ENCODE assay signal across 10 cellular contexts in the genomic region with DNA sequence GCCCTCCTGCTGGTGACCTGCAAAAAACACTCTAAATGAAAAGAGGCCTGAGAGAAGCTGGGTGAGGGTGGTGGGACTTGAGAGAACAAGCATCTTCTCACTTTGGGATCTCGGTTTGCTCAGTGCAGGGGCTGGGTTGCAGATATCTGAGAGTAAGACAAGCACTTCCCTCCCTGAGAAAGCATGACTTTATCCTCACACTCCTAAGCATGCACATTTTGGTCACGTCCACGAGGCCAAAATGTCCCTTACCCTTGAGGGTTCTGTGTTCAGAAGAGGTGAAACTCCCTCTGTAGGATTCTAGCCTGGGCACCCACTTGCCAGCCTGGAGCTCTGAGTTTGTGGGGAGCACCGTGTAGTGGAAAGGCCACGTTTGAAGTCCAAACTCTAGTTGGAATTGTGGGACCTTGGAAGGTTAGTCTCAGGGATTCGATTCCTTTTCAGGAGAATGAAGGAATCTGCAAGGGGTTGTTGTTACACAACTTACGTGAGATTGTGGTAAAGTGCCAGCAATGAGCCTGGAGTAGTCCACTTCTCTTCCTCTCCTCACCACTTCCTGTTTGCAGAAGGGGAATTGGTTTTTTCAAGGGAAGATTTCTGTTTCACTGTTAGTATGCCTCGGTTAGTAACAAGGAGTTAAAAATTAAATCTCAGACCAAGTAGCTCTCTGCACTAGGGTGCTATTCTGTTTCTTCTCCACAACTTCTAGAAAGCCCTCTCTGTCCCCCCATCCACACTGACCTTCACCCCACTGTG. TPM values are rescaled to one million over a fixed set of nuclear protein-coding genes. Genes with fewer than 3 reads are reported as not detected.
DNase-seq lines count a peak whose midpoint lies in the region; ATAC-seq and FAIRE-seq lines count a peak whose summit lies in the region.
"Had no signal": no experiment of that assay in that cellular context is flagged by ENCODE, and none has a peak within 500 bp of the region (broad histone marks: within the 10 kb centered on the region; RNA-seq: fewer than 3 reads in every experiment).

No MANE protein-coding gene starts in this region.

- H3K4me3 ChIP-seq in small intestine (ENCODE audit: low read depth in 1 of 2, low read length in 2 of 2), result no peak overlapping the region
- H3K4me3 ChIP-seq: body of pancreas had no signal

- 29 to 37% (median 30%) methylated on average over 8 of the region's 8 CpGs for WGBS in small intestine, 3 donors

- no peaks in the 10 kb centered on the region for H3K9me3 ChIP-seq in small intestine (ENCODE audit: control insufficient read depth, low read depth)
- H3K9me3 ChIP-seq: body of pancreas had no signal

- H3K27ac Mint-ChIP-seq in activated T-cell treated with anti-CD3 and anti-CD28 coated beads, Interleukin-2, amount 50 U/mL, for 24 hours, result peak overlapping the region; percentile 34
- H3K27ac Mint-ChIP-seq in activated naive CD4-positive, alpha-beta T cell treated with anti-CD3 and anti-CD28 coated beads, Interleukin-2, amount 50 U/mL, for 72 hours, result no peak overlapping the region

- no peaks in the 10 kb centered on the region for H3K9me3 Mint-ChIP-seq in activated T-cell treated with anti-CD3 and anti-CD28 coated beads, Interleukin-2, amount 50 U/mL, for 24 hours
- no peaks in the 10 kb centered on the region for H3K9me3 Mint-ChIP-seq in activated naive CD4-positive, alpha-beta T cell treated with anti-CD3 and anti-CD28 coated beads, Interleukin-2, amount 50 U/mL, for 72 hours

- H3K27me3 Mint-ChIP-seq in activated T-cell treated with anti-CD3 and anti-CD28 coated beads, Interleukin-2, amount 50 U/mL, for 24 hours, result no peaks in the 10 kb centered on the region

- DNase-seq in activated T-cell treated with anti-CD3 and anti-CD28 coated beads, Interleukin-2, amount 50 U/mL, for 24 hours, result no peak
- DNase-seq in activated T-cell treated with anti-CD3 and anti-CD28 coated beads, Interleukin-2, amount 50 U/mL, for 48 hours, result no peak
- DNase-seq in activated naive CD4-positive, alpha-beta T cell treated with anti-CD3 and anti-CD28 coated beads, Interleukin-2, amount 50 U/mL, for 72 hours (ENCODE audit: low spot score in 2 of 2), result no peak
- DNase-seq in small intestine (no peak), NCI-H1930 (lab: John Stamatoyannopoulos, UW) (no peak), NCI-H69 (lab: John Stamatoyannopoulos, UW) (no peak)
- DNase-seq in stimulated activated CD4-positive, alpha-beta T cell treated with anti-CD3 and anti-CD28 coated beads, Interleukin-2, amount 100 ng/mL, for 24 hours, result no peak

- ATAC-seq in HG03196 (IDR thresholded peaks at IDR 0.05; ENCODE audit: unreplicated experiment), result peak; percentile 61
- ATAC-seq in activated naive CD4-positive, alpha-beta T cell treated with anti-CD3 and anti-CD28 coated beads, Interleukin-2, amount 50 U/mL, for 72 hours, result peak; percentile 52 to 76
- ATAC-seq: body of pancreas had no signal

- H3K36me3 Mint-ChIP-seq in activated T-cell treated with anti-CD3 and anti-CD28 coated beads, Interleukin-2, amount 50 U/mL, for 24 hours (ENCODE audit: low read depth), result no peaks in the 10 kb centered on the region
- H3K36me3 Mint-ChIP-seq in activated naive CD4-positive, alpha-beta T cell treated with anti-CD3 and anti-CD28 coated beads, Interleukin-2, amount 50 U/mL, for 72 hours, result no peaks in the 10 kb centered on the region

- H3K27me3 ChIP-seq in small intestine (ENCODE audit: control insufficient read depth in 2 of 2, insufficient read depth in 2 of 2, low read length in 2 of 2), result no peaks in the 10 kb centered on the region
- H3K27me3 ChIP-seq: body of pancreas had no signal

- H3K4me3 Mint-ChIP-seq in activated T-cell treated with anti-CD3 and anti-CD28 coated beads, Interleukin-2, amount 50 U/mL, for 24 hours, result no peak overlapping the region

- no peak for FAIRE-seq in small intestine (lab: Jason Lieb, UNC)

- H3K4me1 Mint-ChIP-seq in activated T-cell treated with anti-CD3 and anti-CD28 coated beads, Interleukin-2, amount 50 U/mL, for 24 hours (ENCODE audit: low read depth), result peaks cover 32% of the 10 kb centered on the region

- H3K4me1 ChIP-seq in small intestine (ENCODE audit: control insufficient read depth in 2 of 2, insufficient read depth in 1 of 2, low read depth in 1 of 2, low read length in 1 of 2), result peaks cover 18 to 23% of the 10 kb centered on the region in 2 donors

- H3K27ac ChIP-seq in small intestine (ENCODE audit: low read depth in 1 of 2, low read length in 1 of 2), result peak overlapping the region; percentile 27 to 79
- H3K27ac ChIP-seq: body of pancreas had no signal

- H3K36me3 ChIP-seq in small intestine (ENCODE audit: control insufficient read depth in 2 of 2, insufficient read depth in 2 of 2, low read length in 2 of 2), result no peaks in the 10 kb centered on the region

RNA-seq across cellular contexts. Expression of a gene that starts 3.0 kb away (rescaled TPM):
- not detected for total RNA-seq in activated naive CD4-positive, alpha-beta T cell treated with anti-CD3 and anti-CD28 coated beads, Interleukin-2, amount 50 U/mL, for 72 hours
- 1 to 10 TPM in 1 of 3 donors, under 1 TPM in 2; 0.54 to 4.5 (median 0.67) TPM for polyA plus RNA-seq in small intestine
- total RNA-seq: body of pancreas had no signal
- polyA plus RNA-seq: BJ had no signal

RNA-seq across cellular contexts. Expression of a gene that starts 21.0 kb away (rescaled TPM):
- under 1 TPM in 1 of 2 donors, not detected in 1; 0.05 TPM for total RNA-seq in activated naive CD4-positive, alpha-beta T cell treated with anti-CD3 and anti-CD28 coated beads, Interleukin-2, amount 50 U/mL, for 72 hours
- 1,000 to 10,000 TPM in 1 of 3 donors, 100 to 1,000 TPM in 2; 381 to 3,013 (median 616) TPM for polyA plus RNA-seq in small intestine
- polyA plus RNA-seq: BJ had no signal

RNA-seq across cellular contexts. Expression of a gene that starts 45.5 kb away (rescaled TPM):
- 10 to 100 TPM; 31.4 to 37.3 TPM for total RNA-seq in activated naive CD4-positive, alpha-beta T cell treated with anti-CD3 and anti-CD28 coated beads, Interleukin-2, amount 50 U/mL, for 72 hours
- 1 to 10 TPM; 1.1 to 6.9 (median 2.4) TPM for polyA plus RNA-seq in small intestine
